Comparison of ENCODE assay signal across 6 cellular contexts in genomic region chr9:127503379-127503921, GRCh38.
"Had no signal": no experiment of that assay in that cellular context is flagged by ENCODE, and none has a peak within 500 bp of the region (broad histone marks: within the 10 kb centered on the region; RNA-seq: fewer than 3 reads in every experiment).

No MANE protein-coding gene starts in this region.

- H3K4me3 ChIP-seq: gastrocnemius medialis, heart right ventricle, lung, psoas muscle, spleen, tibial artery had no signal

- H3K27ac ChIP-seq: psoas muscle had no signal

- H3K9me3 ChIP-seq: gastrocnemius medialis, heart right ventricle, psoas muscle, spleen, tibial artery had no signal

- H3K27me3 ChIP-seq: gastrocnemius medialis, heart right ventricle, spleen, tibial artery had no signal

- H3K4me1 ChIP-seq: gastrocnemius medialis, psoas muscle had no signal
